ENCODE assay signal across 1 cellular context in genomic region chr5:95927300-95927699, GRCh38.
TF ChIP-seq lines count a peak whose summit lies in the region.

No MANE protein-coding gene starts in this region.

TF ChIP-seq in K562, 482 proteins besides CTCF, POLR2A, EP300 and RAD21:
- 0 out of 2 replicates have a peak, but pooled peaks have one; percentile 14 for TF ChIP-seq ADNP (tag; IDR thresholded peaks at IDR 0.05)
